ENCODE assay signal across 16 cellular contexts in the genomic region with DNA sequence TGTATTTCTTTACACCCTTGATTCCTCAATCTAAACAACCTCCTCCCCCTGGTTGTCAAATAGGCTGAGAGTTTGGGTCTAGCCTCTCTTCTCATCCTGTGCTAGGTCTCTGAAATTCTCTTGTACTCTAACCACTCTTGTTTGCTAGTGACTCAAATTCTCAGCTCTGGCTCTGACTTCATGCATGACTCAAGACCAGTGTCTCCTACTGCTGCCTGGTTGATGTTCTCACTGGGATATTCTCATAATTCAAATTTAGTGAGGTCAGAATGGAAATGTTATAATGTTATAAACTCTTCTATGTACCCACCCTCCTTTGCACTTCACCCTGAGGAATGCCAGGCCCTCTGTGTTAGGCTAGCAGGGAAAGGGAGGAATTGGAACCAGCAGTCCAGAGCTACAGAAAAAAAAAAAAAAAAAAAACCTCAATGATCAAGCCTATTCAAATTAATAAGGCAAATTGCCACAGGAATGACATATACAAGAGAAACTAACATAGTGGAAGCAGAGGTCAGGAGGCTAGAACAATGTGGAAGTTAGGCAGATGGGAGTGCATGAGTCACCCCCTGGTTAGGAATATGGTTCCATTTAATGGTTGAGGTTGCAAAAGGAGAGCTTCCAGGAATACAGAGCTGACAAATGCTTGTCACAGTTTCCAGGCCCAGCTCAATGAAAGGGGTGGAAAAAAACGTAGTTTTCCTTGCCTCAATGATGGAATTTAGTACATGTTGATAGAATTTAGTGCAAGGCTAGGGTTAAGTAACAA.
DNase-seq lines count a peak whose midpoint lies in the region; ATAC-seq and TF ChIP-seq lines count a peak whose summit lies in the region.
"Had no signal": no experiment of that assay in that cellular context is flagged by ENCODE, and none has a peak within 500 bp of the region (broad histone marks: within the 10 kb centered on the region; RNA-seq: fewer than 3 reads in every experiment).

No MANE protein-coding gene starts in this region.

- H3K4me3 ChIP-seq in mesodermal cell (ENCODE audit: extremely low read depth, insufficient read depth, low read length, poor library complexity, severe bottlenecking) = no peak overlapping the region
- H3K4me3 ChIP-seq: transverse colon had no signal

- no peaks in the 10 kb centered on the region for H3K36me3 ChIP-seq in mesodermal cell (ENCODE audit: control insufficient read depth, insufficient read depth, low read length)
- H3K36me3 ChIP-seq: transverse colon had no signal

- ATAC-seq in HG02678 (IDR thresholded peaks at IDR 0.05; ENCODE audit: unreplicated experiment) = no peak
- ATAC-seq in GM19467 (IDR thresholded peaks at IDR 0.05; ENCODE audit: unreplicated experiment) = no peak
- ATAC-seq: activated T-helper 17 cell treated with anti-CD3 and anti-CD28 coated beads, Interleukin-2, amount 50 U/mL, for 72 hours had no signal

- peak; percentile 2 for DNase-seq in AG08395 (ENCODE audit: low spot score)
- DNase-seq in dermis microvascular lymphatic vessel endothelial cell (ENCODE audit: low read depth in 2 of 2) = peak; percentile 66 to 97
- no peak for DNase-seq in GDM1 (lab: John Stamatoyannopoulos, UW)
- no peak for DNase-seq in NCI-H2196 treated with DMSO at 0.1 percent for 48 hours (lab: John Stamatoyannopoulos, UW; ENCODE audit: unreplicated experiment)
- DNase-seq: ACHN; activated CD4-positive, alpha-beta T cell treated with anti-CD3 and anti-CD28 coated beads, Interleukin-2, amount 10 ng/mL, durations not matched to agents 24 days and 14 days; DMS79 treated with DMSO at 0.1 percent for 48 hours; head of caudate nucleus; mesendoderm; NCI-H748 treated with DMSO at 0.1 percent for 48 hours; transverse colon had no signal

- peak overlapping the region; percentile 62 for H3K27ac ChIP-seq in mesodermal cell (ENCODE audit: low read depth, low read length, severe bottlenecking)

- H3K4me1 ChIP-seq in mesodermal cell (ENCODE audit: control insufficient read depth, insufficient read depth, low read length, poor library complexity, severe bottlenecking) = peaks cover 5% of the 10 kb centered on the region
- H3K4me1 ChIP-seq: transverse colon had no signal

- H3K9me3 ChIP-seq in mesodermal cell (ENCODE audit: control insufficient read depth, low read length) = no peaks in the 10 kb centered on the region
- H3K9me3 ChIP-seq: transverse colon had no signal

- WGBS in mesodermal cell (ENCODE audit: insufficient coverage in 2 of 2), 2 experiments = 67 to 80% methylated on average over 1 of the region's 1 CpG

TF ChIP-seq in PFSK-1, 5 proteins besides CTCF, POLR2A, EP300 and RAD21:
- peak; percentile 15; the same call in 1 of the 2 replicates for TF ChIP-seq TAF1 (IDR thresholded peaks at IDR 0.05; ENCODE audit: borderline replicate concordance, insufficient read depth, low read length)
- no peak for TF ChIP-seq SIN3A (IDR thresholded peaks at IDR 0.05; ENCODE audit: borderline replicate concordance, insufficient read depth, low read length)
- TF ChIP-seq, protein P1, sequence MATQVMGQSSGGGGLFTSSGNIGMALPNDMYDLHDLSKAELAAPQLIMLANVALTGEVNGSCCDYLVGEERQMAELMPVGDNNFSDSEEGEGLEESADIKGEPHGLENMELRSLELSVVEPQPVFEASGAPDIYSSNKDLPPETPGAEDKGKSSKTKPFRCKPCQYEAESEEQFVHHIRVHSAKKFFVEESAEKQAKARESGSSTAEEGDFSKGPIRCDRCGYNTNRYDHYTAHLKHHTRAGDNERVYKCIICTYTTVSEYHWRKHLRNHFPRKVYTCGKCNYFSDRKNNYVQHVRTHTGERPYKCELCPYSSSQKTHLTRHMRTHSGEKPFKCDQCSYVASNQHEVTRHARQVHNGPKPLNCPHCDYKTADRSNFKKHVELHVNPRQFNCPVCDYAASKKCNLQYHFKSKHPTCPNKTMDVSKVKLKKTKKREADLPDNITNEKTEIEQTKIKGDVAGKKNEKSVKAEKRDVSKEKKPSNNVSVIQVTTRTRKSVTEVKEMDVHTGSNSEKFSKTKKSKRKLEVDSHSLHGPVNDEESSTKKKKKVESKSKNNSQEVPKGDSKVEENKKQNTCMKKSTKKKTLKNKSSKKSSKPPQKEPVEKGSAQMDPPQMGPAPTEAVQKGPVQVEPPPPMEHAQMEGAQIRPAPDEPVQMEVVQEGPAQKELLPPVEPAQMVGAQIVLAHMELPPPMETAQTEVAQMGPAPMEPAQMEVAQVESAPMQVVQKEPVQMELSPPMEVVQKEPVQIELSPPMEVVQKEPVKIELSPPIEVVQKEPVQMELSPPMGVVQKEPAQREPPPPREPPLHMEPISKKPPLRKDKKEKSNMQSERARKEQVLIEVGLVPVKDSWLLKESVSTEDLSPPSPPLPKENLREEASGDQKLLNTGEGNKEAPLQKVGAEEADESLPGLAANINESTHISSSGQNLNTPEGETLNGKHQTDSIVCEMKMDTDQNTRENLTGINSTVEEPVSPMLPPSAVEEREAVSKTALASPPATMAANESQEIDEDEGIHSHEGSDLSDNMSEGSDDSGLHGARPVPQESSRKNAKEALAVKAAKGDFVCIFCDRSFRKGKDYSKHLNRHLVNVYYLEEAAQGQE (IDR thresholded peaks at IDR 0.05; ENCODE audit: insufficient read depth in 1 of 2, low read depth in 2 of 2, low read length in 2 of 2) = no peak

Comparison
In these comparisons a context has a peak if more than half of its experiments do, and no peak if none do; other contexts are left out.
1. DNase-seq: peak in AG08395 (single experiment) and dermis microvascular lymphatic vessel endothelial cell (2 of 2); none in GDM1 (single experiment) and NCI-H2196 treated with DMSO at 0.1 percent for 48 hours (single experiment).